ENCODE assay signal across 12 cellular contexts in genomic region chr6:32867559-32868256, GRCh38. TPM values are rescaled to one million over a fixed set of nuclear protein-coding genes. Genes with fewer than 3 reads are reported as not detected.
DNase-seq lines count a peak whose midpoint lies in the region; ATAC-seq and TF ChIP-seq lines count a peak whose summit lies in the region.
"Had no signal": no experiment of that assay in that cellular context is flagged by ENCODE, and none has a peak within 500 bp of the region (broad histone marks: within the 10 kb centered on the region; RNA-seq: fewer than 3 reads in every experiment).

No MANE protein-coding gene starts in this region.

- H3K4me1 ChIP-seq in CD4-positive, alpha-beta memory T cell (ENCODE audit: insufficient read depth, low read length), result peaks cover 21% of the 10 kb centered on the region
- H3K4me1 ChIP-seq in HEK293 (ENCODE audit: control insufficient read depth, insufficient read depth, low read length) (0 out of 2 replicates have a peak, but pooled peaks cover 3% of the 10 kb centered on the region), mucosa of descending colon (ENCODE audit: low read depth) (no peaks in the 10 kb centered on the region)
- H3K4me1 ChIP-seq: neural progenitor cell, right lobe of liver, uterus had no signal

- peaks cover 20 to 35% (median 28%) of the 10 kb centered on the region in 4 donors for H3K4me1 Mint-ChIP-seq in CD4-positive, alpha-beta memory T cell
- H3K4me1 Mint-ChIP-seq in activated CD4-positive, alpha-beta memory T cell treated with anti-CD3 and anti-CD28 coated beads, Interleukin-2, amount 10 ng/mL, durations not matched to agents 7 days and 5 days, result peaks cover 35% of the 10 kb centered on the region
- H3K4me1 Mint-ChIP-seq: neural progenitor cell had no signal

- intact Hi-C loops in CD4-positive, alpha-beta memory T cell (cut with micrococcal nuclease), result loop anchor here (1.0 to 5.0 kb wide), 7 partner anchors 13 to 455 kb away; partner anchors contain the start of genes PSMB9 and TAP2
- intact Hi-C loops in mucosa of descending colon (cut with DNase I, micrococcal nuclease), result loop anchor here in 1 of 2 donors (2.0 to 5.0 kb wide), 2 partner anchors 29 to 40 kb away; partner anchors contain the start of gene TAP2

- TF ChIP-seq CTCF in HEK293 (tag by site-specific recombination; IDR thresholded peaks at IDR 0.05) (no peak), mucosa of descending colon (IDR thresholded peaks at IDR 0.05) (no peak)

- H3K27ac ChIP-seq in CD4-positive, alpha-beta memory T cell (ENCODE audit: low read depth, low read length), result peak overlapping the region; percentile 10
- H3K27ac ChIP-seq in HEK293 (ENCODE audit: extremely low read depth, low read depth, low read length), result no peak overlapping the region
- H3K27ac ChIP-seq: neural progenitor cell, right lobe of liver, uterus had no signal

- DNase-seq in CD4-positive, alpha-beta memory T cell, result no peak
- no peak for DNase-seq in activated CD4-positive, alpha-beta memory T cell treated with anti-CD3 and anti-CD28 coated beads, Interleukin-2, amount 10 ng/mL, durations not matched to agents 7 days and 5 days
- DNase-seq in mucosa of descending colon, result no peak
- DNase-seq in HCEC 1CT, result no peak
- DNase-seq in GF-D8 (lab: John Stamatoyannopoulos, UW), result no peak
- DNase-seq: GOT3 had no signal

- H3K9me3 Mint-ChIP-seq in CD4-positive, alpha-beta memory T cell, result peaks cover 0 to 5% (median 0%) of the 10 kb centered on the region in 8 donors
- no peaks in the 10 kb centered on the region for H3K9me3 Mint-ChIP-seq in activated CD4-positive, alpha-beta memory T cell treated with anti-CD3 and anti-CD28 coated beads, Interleukin-2, amount 10 ng/mL, durations not matched to agents 7 days and 5 days

- H3K27me3 ChIP-seq in CD4-positive, alpha-beta memory T cell (ENCODE audit: insufficient read depth, low read length), result no peaks in the 10 kb centered on the region
- H3K27me3 ChIP-seq: right lobe of liver, uterus had no signal

- CTCF ChIA-PET in CD4-positive, alpha-beta memory T cell (lab: Charles Lee; ENCODE audit: partially characterized antibody), result interaction anchor here (0.6 to 10.8 kb wide), 43 partner anchors 8 to 458 kb away, joined by 3 to 263 read pairs (median 5); partner anchors contain the start of genes HLA-DMA, HLA-DMB, PSMB8 and PSMB9
- CTCF ChIA-PET in HEK293 (lab: Yijun Ruan, JAX), result interaction anchor here (0.6 to 10.5 kb wide), 84 partner anchors 10 to 1570 kb away, joined by 3 to 355 read pairs (median 4); partner anchors contain the start of genes HLA-DMA, HLA-DMB, HLA-DQA2 and PSMB8
- CTCF ChIA-PET in activated CD4-positive, alpha-beta memory T cell treated with anti-CD3 and anti-CD28 coated beads, Interleukin-2, amount 10 ng/mL, durations not matched to agents 7 days and 5 days (lab: Charles Lee), result interaction anchor here (0.5 to 7.9 kb wide), 52 partner anchors 10 to 1903 kb away, joined by 3 to 234 read pairs (median 6); partner anchors contain the start of genes BRD2, HLA-DMA, HLA-DMB and HLA-DOB

- no peaks in the 10 kb centered on the region for H3K36me3 ChIP-seq in CD4-positive, alpha-beta memory T cell (ENCODE audit: insufficient read depth, low read length)
- H3K36me3 ChIP-seq in HEK293 (ENCODE audit: control insufficient read depth in 2 of 2, insufficient read depth in 1 of 2, low read length in 2 of 2) (no peaks in the 10 kb centered on the region), mucosa of descending colon (ENCODE audit: low read depth) (no peaks in the 10 kb centered on the region)
- H3K36me3 ChIP-seq: neural progenitor cell, right lobe of liver, uterus had no signal

- no peaks in the 10 kb centered on the region for H3K9me3 ChIP-seq in CD4-positive, alpha-beta memory T cell (ENCODE audit: control insufficient read depth in 1 of 2, low read length in 2 of 2)
- H3K9me3 ChIP-seq in HEK293 (ENCODE audit: control insufficient read depth, insufficient read depth, low read depth, low read length) (no peaks in the 10 kb centered on the region), mucosa of descending colon (no peaks in the 10 kb centered on the region)
- H3K9me3 ChIP-seq: right lobe of liver, uterus had no signal

- ATAC-seq in mucosa of descending colon (peak; percentile 44), HG03196 (IDR thresholded peaks at IDR 0.05; ENCODE audit: unreplicated experiment) (no peak)

- peaks cover 3 to 4% of the 10 kb centered on the region in 2 donors for H3K36me3 Mint-ChIP-seq in CD4-positive, alpha-beta memory T cell
- peaks cover 20% of the 10 kb centered on the region for H3K36me3 Mint-ChIP-seq in activated CD4-positive, alpha-beta memory T cell treated with anti-CD3 and anti-CD28 coated beads, Interleukin-2, amount 10 ng/mL, durations not matched to agents 7 days and 5 days (ENCODE audit: low read depth)
- H3K36me3 Mint-ChIP-seq: neural progenitor cell had no signal

- H3K27ac Mint-ChIP-seq in CD4-positive, alpha-beta memory T cell, result peak overlapping the region; percentile 38 to 93 (median 78)
- H3K27ac Mint-ChIP-seq in activated CD4-positive, alpha-beta memory T cell treated with anti-CD3 and anti-CD28 coated beads, Interleukin-2, amount 10 ng/mL, durations not matched to agents 7 days and 5 days, result peak overlapping the region; percentile 72
- H3K27ac Mint-ChIP-seq: neural progenitor cell had no signal

- peaks cover 0 to 3% of the 10 kb centered on the region in 2 donors for H3K27me3 Mint-ChIP-seq in CD4-positive, alpha-beta memory T cell
- peaks cover 7% of the 10 kb centered on the region for H3K27me3 Mint-ChIP-seq in activated CD4-positive, alpha-beta memory T cell treated with anti-CD3 and anti-CD28 coated beads, Interleukin-2, amount 10 ng/mL, durations not matched to agents 7 days and 5 days

- H3K4me3 ChIP-seq in CD4-positive, alpha-beta memory T cell (ENCODE audit: low read length in 2 of 2), result no peak overlapping the region
- H3K4me3 ChIP-seq in HEK293 (ENCODE audit: low read depth, low read length) (no peak overlapping the region), mucosa of descending colon (no peak overlapping the region)
- H3K4me3 ChIP-seq: neural progenitor cell, right lobe of liver, uterus had no signal

- POLR2A ChIA-PET in CD4-positive, alpha-beta memory T cell (lab: Charles Lee; ENCODE audit: partially characterized antibody), result interaction anchor here (0.9 to 6.9 kb wide), 11 partner anchors 8 to 176 kb away, joined by 3 to 270 read pairs (median 6); partner anchors contain the start of genes PSMB8, PSMB9, TAP1 and TAP2
- POLR2A ChIA-PET in HEK293 (lab: Yijun Ruan, JAX), result interaction anchor here (0.6 to 3.0 kb wide), 7 partner anchors 10 to 745 kb away, joined by 3 to 21 read pairs (median 6); partner anchors contain the start of genes PSMB9, TAP1 and TAP2
- POLR2A ChIA-PET in activated CD4-positive, alpha-beta memory T cell treated with anti-CD3 and anti-CD28 coated beads, Interleukin-2, amount 10 ng/mL, durations not matched to agents 7 days and 5 days (lab: Charles Lee), result interaction anchor here (0.6 to 4.7 kb wide), 19 partner anchors 11 to 475 kb away, joined by 3 to 125 read pairs (median 5); partner anchors contain the start of genes BRD2, HLA-DMA, PSMB8 and PSMB9

- peak overlapping the region in 4 of 8 donors; percentile 41 to 71 (median 50) for H3K4me3 Mint-ChIP-seq in CD4-positive, alpha-beta memory T cell
- no peak overlapping the region for H3K4me3 Mint-ChIP-seq in activated CD4-positive, alpha-beta memory T cell treated with anti-CD3 and anti-CD28 coated beads, Interleukin-2, amount 10 ng/mL, durations not matched to agents 7 days and 5 days
- H3K4me3 Mint-ChIP-seq: neural progenitor cell had no signal

RNA-seq across cellular contexts. Expression of gene PSMB9, which starts 13.7 kb away (rescaled TPM):
- total RNA-seq in CD4-positive, alpha-beta memory T cell, result 100 to 1,000 TPM; 141 to 144 TPM
- 100 to 1,000 TPM; 501 to 763 TPM for polyA plus RNA-seq in CD4-positive, alpha-beta memory T cell
- total RNA-seq in activated CD4-positive, alpha-beta memory T cell treated with anti-CD3 and anti-CD28 coated beads, Interleukin-2, amount 10 ng/mL, durations not matched to agents 7 days and 5 days, result 100 to 1,000 TPM; 368 to 372 TPM
- 100 to 1,000 TPM in 1 of 3 donors, 10 to 100 TPM in 2; 37.4 to 108 (median 39.0) TPM for total RNA-seq in mucosa of descending colon

RNA-seq across cellular contexts. Expression of gene TAP1, which starts 14.2 kb away (rescaled TPM):
- 100 to 1,000 TPM; 136 to 141 TPM for total RNA-seq in CD4-positive, alpha-beta memory T cell
- 100 to 1,000 TPM; 300 to 324 TPM for polyA plus RNA-seq in CD4-positive, alpha-beta memory T cell
- total RNA-seq in activated CD4-positive, alpha-beta memory T cell treated with anti-CD3 and anti-CD28 coated beads, Interleukin-2, amount 10 ng/mL, durations not matched to agents 7 days and 5 days, result 100 to 1,000 TPM; 410 to 412 TPM
- total RNA-seq in mucosa of descending colon, result 100 to 1,000 TPM in 1 of 3 donors, 10 to 100 TPM in 2; 69.5 to 131 (median 91.3) TPM

RNA-seq across cellular contexts. Expression of gene PSMB8, which starts 23.9 kb away (rescaled TPM):
- 100 to 1,000 TPM; 134 to 138 TPM for total RNA-seq in CD4-positive, alpha-beta memory T cell
- polyA plus RNA-seq in CD4-positive, alpha-beta memory T cell, result 100 to 1,000 TPM; 363 to 426 TPM
- total RNA-seq in activated CD4-positive, alpha-beta memory T cell treated with anti-CD3 and anti-CD28 coated beads, Interleukin-2, amount 10 ng/mL, durations not matched to agents 7 days and 5 days, result 100 to 1,000 TPM; 389 to 401 TPM
- total RNA-seq in mucosa of descending colon, result 100 to 1,000 TPM in 2 of 3 donors, 10 to 100 TPM in 1; 94.7 to 199 (median 117) TPM

RNA-seq across cellular contexts. Expression of gene TAP2, which starts 29.2 kb away (rescaled TPM):
- total RNA-seq in CD4-positive, alpha-beta memory T cell, result 100 to 1,000 TPM; 106 to 112 TPM
- polyA plus RNA-seq in CD4-positive, alpha-beta memory T cell, result 10 to 100 TPM; 11.0 to 16.5 TPM
- total RNA-seq in activated CD4-positive, alpha-beta memory T cell treated with anti-CD3 and anti-CD28 coated beads, Interleukin-2, amount 10 ng/mL, durations not matched to agents 7 days and 5 days, result 100 to 1,000 TPM; 203 to 211 TPM
- total RNA-seq in mucosa of descending colon, result 100 to 1,000 TPM in 1 of 3 donors, 10 to 100 TPM in 2; 47.4 to 179 (median 52.7) TPM

RNA-seq across cellular contexts. Expression of gene HLA-DOB, which starts 50.9 kb away (rescaled TPM):
- total RNA-seq in CD4-positive, alpha-beta memory T cell, result 1 to 10 TPM in 1 of 2 experiments, under 1 TPM in 1; 0.61 to 1.1 TPM
- polyA plus RNA-seq in CD4-positive, alpha-beta memory T cell, result 1 to 10 TPM in 1 of 2 donors, under 1 TPM in 1; 0.22 to 2.8 TPM
- 1 to 10 TPM; 1.5 to 2.2 TPM for total RNA-seq in activated CD4-positive, alpha-beta memory T cell treated with anti-CD3 and anti-CD28 coated beads, Interleukin-2, amount 10 ng/mL, durations not matched to agents 7 days and 5 days
- under 1 TPM in 2 of 3 donors, not detected in 1; 0.38 to 0.87 TPM for total RNA-seq in mucosa of descending colon
- total RNA-seq: dermis blood vessel endothelial cell had no signal
